ENCODE assay signal across 1 cellular context in genomic region chr3:125165189-125165947, GRCh38.
TF ChIP-seq lines count a peak whose summit lies in the region.

No MANE protein-coding gene starts in this region.

TF ChIP-seq in HepG2, 621 proteins besides CTCF, POLR2A, EP300 and RAD21 (continued from another document):
- TF ChIP-seq ZNF687 (CRISPR knock-in tag; IDR thresholded peaks at IDR 0.05) (peak; percentile 21; the same call in 1 of the 2 replicates), TP53 (CRISPR knock-in tag; conservative IDR thresholded peaks at IDR 0.05) (no peak), STAG1 (CRISPR knock-in tag; IDR thresholded peaks at IDR 0.05) (peak; percentile 85), ZNF543 (CRISPR knock-in tag; IDR thresholded peaks at IDR 0.05) (no peak), ZNF280B (CRISPR knock-in tag; IDR thresholded peaks at IDR 0.05; ENCODE audit: borderline replicate concordance) (no peak)
TF ChIP-seq in HepG2: peak in this region for 4.
